ENCODE assay signal across 10 cellular contexts in genomic region chr11:72591785-72592490, GRCh38.
A peak's percentile ranks its signal among the peaks of the same experiment; 100 is the strongest.
DNase-seq lines count a peak whose midpoint lies in the region; ATAC-seq, FAIRE-seq and TF ChIP-seq lines count a peak whose summit lies in the region.
"Had no signal": no experiment of that assay in that cellular context is flagged by ENCODE, and none has a peak within 500 bp of the region (broad histone marks: within the 10 kb centered on the region; RNA-seq: fewer than 3 reads in every experiment).

No MANE protein-coding gene starts in this region.

- peak; percentile 81 for DNase-seq in RPMI8226
- peak; percentile 33 for DNase-seq in activated T-helper 1 cell treated with anti-CD3 and anti-CD28 coated beads, Interleukin-12 subunit alpha, Interleukin-12 subunit beta, Interleukin-2, Interleukin-4 antibody, amounts not matched to agents 30 ng/mL and 10 ng/mL and 1 ng/mL, durations not matched to agents 14 hours and 24 hours and 36 hours (ENCODE audit: low spot score)
- DNase-seq in occipital lobe (lab: John Stamatoyannopoulos, UW): peak; percentile 89
- no peak for DNase-seq in chondrocyte (ENCODE audit: low spot score)
- DNase-seq in DMS79 (lab: John Stamatoyannopoulos, UW): no peak
- DNase-seq in urothelium cell line (ENCODE audit: low spot score): no peak
- DNase-seq: EL, H7 had no signal

- CTCF ChIA-PET in HEK293 (lab: Yijun Ruan, JAX): interaction anchor here (0.6 to 3.7 kb wide), 4 partner anchors 11 to 745 kb away, joined by 3 to 22 read pairs (median 5); no protein-coding TSS in a partner anchor

- intact Hi-C loops in activated T-helper 1 cell treated with anti-CD3 and anti-CD28 coated beads, Interleukin-12 subunit alpha, Interleukin-12 subunit beta, Interleukin-2, Interleukin-4 antibody, amounts not matched to agents 30 ng/mL and 10 ng/mL and 1 ng/mL, durations not matched to agents 14 hours and 24 hours and 36 hours (cut with micrococcal nuclease): no loop called here

- H3K4me3 Mint-ChIP-seq in activated T-helper 1 cell treated with anti-CD3 and anti-CD28 coated beads, Interleukin-12 subunit alpha, Interleukin-12 subunit beta, Interleukin-2, Interleukin-4 antibody, amounts not matched to agents 30 ng/mL and 10 ng/mL and 1 ng/mL, durations not matched to agents 14 hours and 24 hours and 36 hours: no peak overlapping the region
- no peak overlapping the region for H3K4me3 Mint-ChIP-seq in chondrocyte (ENCODE audit: unreplicated experiment)

- no peak for TF ChIP-seq CTCF in HEK293 (tag by site-specific recombination; IDR thresholded peaks at IDR 0.05)
- TF ChIP-seq CTCF in chondrocyte (IDR thresholded peaks at IDR 0.05): no peak

- H3K9me3 Mint-ChIP-seq in activated T-helper 1 cell treated with anti-CD3 and anti-CD28 coated beads, Interleukin-12 subunit alpha, Interleukin-12 subunit beta, Interleukin-2, Interleukin-4 antibody, amounts not matched to agents 30 ng/mL and 10 ng/mL and 1 ng/mL, durations not matched to agents 14 hours and 24 hours and 36 hours: no peaks in the 10 kb centered on the region
- H3K9me3 Mint-ChIP-seq in chondrocyte (ENCODE audit: low read depth): no peaks in the 10 kb centered on the region

- FAIRE-seq in urothelium cell line (lab: Jason Lieb, UNC): no peak

- no peak overlapping the region for H3K27ac ChIP-seq in HEK293 (ENCODE audit: extremely low read depth, low read depth, low read length)

- H3K4me3 ChIP-seq in HEK293 (ENCODE audit: low read depth, low read length): no peak overlapping the region

- no peaks in the 10 kb centered on the region for H3K9me3 ChIP-seq in HEK293 (ENCODE audit: control insufficient read depth, insufficient read depth, low read depth, low read length)

- peaks cover 23% of the 10 kb centered on the region for H3K4me1 Mint-ChIP-seq in activated T-helper 1 cell treated with anti-CD3 and anti-CD28 coated beads, Interleukin-12 subunit alpha, Interleukin-12 subunit beta, Interleukin-2, Interleukin-4 antibody, amounts not matched to agents 30 ng/mL and 10 ng/mL and 1 ng/mL, durations not matched to agents 14 hours and 24 hours and 36 hours (ENCODE audit: low read depth)
- H3K4me1 Mint-ChIP-seq in chondrocyte (ENCODE audit: low read depth): peaks cover 11% of the 10 kb centered on the region

- no peak overlapping the region for H3K27ac Mint-ChIP-seq in activated T-helper 1 cell treated with anti-CD3 and anti-CD28 coated beads, Interleukin-12 subunit alpha, Interleukin-12 subunit beta, Interleukin-2, Interleukin-4 antibody, amounts not matched to agents 30 ng/mL and 10 ng/mL and 1 ng/mL, durations not matched to agents 14 hours and 24 hours and 36 hours
- H3K27ac Mint-ChIP-seq in chondrocyte (ENCODE audit: unreplicated experiment): no peak overlapping the region

- no peaks in the 10 kb centered on the region for H3K4me1 ChIP-seq in HEK293 (ENCODE audit: control insufficient read depth, insufficient read depth, low read length)

- peaks cover 53% of the 10 kb centered on the region for H3K27me3 Mint-ChIP-seq in activated T-helper 1 cell treated with anti-CD3 and anti-CD28 coated beads, Interleukin-12 subunit alpha, Interleukin-12 subunit beta, Interleukin-2, Interleukin-4 antibody, amounts not matched to agents 30 ng/mL and 10 ng/mL and 1 ng/mL, durations not matched to agents 14 hours and 24 hours and 36 hours (ENCODE audit: insufficient read depth)
- H3K27me3 Mint-ChIP-seq in chondrocyte (ENCODE audit: low read depth): peaks cover 89% of the 10 kb centered on the region

- POLR2A ChIA-PET in HEK293 (lab: Yijun Ruan, JAX): no interaction called here

- no peaks in the 10 kb centered on the region for H3K36me3 ChIP-seq in HEK293 (ENCODE audit: control insufficient read depth in 2 of 2, insufficient read depth in 1 of 2, low read length in 2 of 2)

- H3K36me3 Mint-ChIP-seq in activated T-helper 1 cell treated with anti-CD3 and anti-CD28 coated beads, Interleukin-12 subunit alpha, Interleukin-12 subunit beta, Interleukin-2, Interleukin-4 antibody, amounts not matched to agents 30 ng/mL and 10 ng/mL and 1 ng/mL, durations not matched to agents 14 hours and 24 hours and 36 hours (ENCODE audit: low read depth): no peaks in the 10 kb centered on the region
- peaks cover 2% of the 10 kb centered on the region for H3K36me3 Mint-ChIP-seq in chondrocyte (ENCODE audit: low read depth)

- no peak for ATAC-seq in GM21360 (IDR thresholded peaks at IDR 0.05; ENCODE audit: unreplicated experiment)

TF ChIP-seq in HEK293, 187 proteins besides CTCF, POLR2A, EP300 and RAD21:
- TF ChIP-seq ZFHX2 (tag by site-specific recombination; conservative IDR thresholded peaks at IDR 0.05): peak; percentile 80
- peak; percentile 92 for TF ChIP-seq GLIS1 (tag by site-specific recombination; IDR thresholded peaks at IDR 0.05)
- peak; percentile 94 for TF ChIP-seq ZIC2 (tag by site-specific recombination; IDR thresholded peaks at IDR 0.05)
- no peak for TF ChIP-seq ZNF48 (tag by site-specific recombination; IDR thresholded peaks at IDR 0.05)
- no peak for TF ChIP-seq TRIM28 (IDR thresholded peaks at IDR 0.05; ENCODE audit: borderline replicate concordance, low read length)
- no peak for TF ChIP-seq ZNF350 (tag by site-specific recombination; IDR thresholded peaks at IDR 0.05)
- TF ChIP-seq GLIS2 (tag by site-specific recombination; IDR thresholded peaks at IDR 0.05): 0 out of 2 replicates have a peak, but pooled peaks have one; percentile 37
- TF ChIP-seq EGR2 (tag by site-specific recombination; IDR thresholded peaks at IDR 0.05; ENCODE audit: low read depth): peak; percentile 73; the same call in 1 of the 2 replicates
- TF ChIP-seq ZNF398 (tag by site-specific recombination; IDR thresholded peaks at IDR 0.05): peak; percentile 63

Comparison
In these comparisons a context has a peak if more than half of its experiments do, and no peak if none do; other contexts are left out.
1. DNase-seq: peak in RPMI8226 (single experiment), activated T-helper 1 cell treated with anti-CD3 and anti-CD28 coated beads, Interleukin-12 subunit alpha, Interleukin-12 subunit beta, Interleukin-2, Interleukin-4 antibody, amounts not matched to agents 30 ng/mL and 10 ng/mL and 1 ng/mL, durations not matched to agents 14 hours and 24 hours and 36 hours (single experiment) and occipital lobe (single experiment); none in chondrocyte (single experiment), DMS79 (single experiment) and urothelium cell line (single experiment).